In the genomic region with DNA sequence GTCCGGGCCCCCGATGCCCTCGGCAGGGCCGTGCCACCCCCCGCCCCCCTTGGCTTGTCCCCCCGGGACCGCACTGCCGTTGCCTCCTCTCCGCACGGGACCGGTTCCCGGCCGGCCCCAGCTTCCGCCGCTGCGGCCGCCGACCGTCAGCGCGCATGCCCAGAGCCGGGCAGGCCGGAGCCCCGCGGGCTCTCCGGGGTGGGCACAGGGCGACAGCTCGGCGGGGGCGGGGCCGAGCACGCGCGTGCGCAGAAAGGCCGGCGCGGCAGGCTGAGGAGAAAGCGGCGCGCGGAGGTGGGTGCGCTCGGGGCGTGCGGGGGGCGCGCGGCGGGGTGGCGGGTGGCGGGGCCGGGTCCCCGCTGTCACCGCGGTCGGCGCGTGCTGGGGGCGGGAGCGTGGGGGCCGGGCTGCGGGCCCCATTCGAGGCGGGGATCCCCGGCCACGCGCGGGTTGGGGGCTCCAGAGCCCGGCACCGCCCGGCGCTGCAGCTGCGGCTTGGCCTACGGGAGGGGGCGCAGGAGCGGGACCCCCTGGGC, we compare ENCODE assay signal across 8 cellular contexts. TPM values are rescaled to one million over a fixed set of nuclear protein-coding genes. Genes with fewer than 3 reads are reported as not detected.
DNase-seq lines count a peak whose midpoint lies in the region; ATAC-seq and TF ChIP-seq lines count a peak whose summit lies in the region.

A gene (plus strand): TSS at position 251 of the 536 bp plus-strand sequence. CDS start 21,022 bp downstream, outside the sequence.

- peak within 1 kb of the TSS; percentile 17 for H3K27ac ChIP-seq in temporal lobe (ENCODE audit: low read depth, low read length)

- DNase-seq in DMS 273 treated with DMSO at 0.1 percent for 48 hours (lab: John Stamatoyannopoulos, UW): peak; percentile 33
- DNase-seq in LNCaP clone FGC (ENCODE audit: low read depth): no peak
- peak; percentile 61 for DNase-seq in SW480 (ENCODE audit: low spot score)
- peak; percentile 93 for DNase-seq in activated naive CD8-positive, alpha-beta T cell treated with anti-CD3 and anti-CD28 coated beads, Interleukin-2, amount 10 ng/mL, durations not matched to agents 7 days and 5 days
- peak; percentile 46 to 94 (median 88) for DNase-seq in head of caudate nucleus
- peak; percentile 98 for DNase-seq in osteocyte (ENCODE audit: extremely low spot score, unreplicated experiment)

- H3K4me1 Mint-ChIP-seq in activated naive CD8-positive, alpha-beta T cell treated with anti-CD3 and anti-CD28 coated beads, Interleukin-2, amount 10 ng/mL, durations not matched to agents 7 days and 5 days: peaks cover 9% of the 10 kb centered on the region
- peaks cover 34% of the 10 kb centered on the region for H3K4me1 Mint-ChIP-seq in osteocyte (ENCODE audit: unreplicated experiment)

- intact Hi-C loops in head of caudate nucleus (cut with DNase I): loop anchor here (10.0 kb wide), 1 partner anchor 50 kb away; a partner anchor contains a TSS

- peak; percentile 51 for ATAC-seq in GM21529 (IDR thresholded peaks at IDR 0.05; ENCODE audit: unreplicated experiment)
- ATAC-seq in activated naive CD8-positive, alpha-beta T cell treated with anti-CD3 and anti-CD28 coated beads, Interleukin-2, amount 10 ng/mL, durations not matched to agents 7 days and 5 days (ENCODE audit: low read depth): peak; percentile 72

- H3K4me3 Mint-ChIP-seq in activated naive CD8-positive, alpha-beta T cell treated with anti-CD3 and anti-CD28 coated beads, Interleukin-2, amount 10 ng/mL, durations not matched to agents 7 days and 5 days: peak within 1 kb of the TSS; percentile 71
- H3K4me3 Mint-ChIP-seq in osteocyte (ENCODE audit: unreplicated experiment): peak within 1 kb of the TSS; percentile 76

- H3K36me3 Mint-ChIP-seq in activated naive CD8-positive, alpha-beta T cell treated with anti-CD3 and anti-CD28 coated beads, Interleukin-2, amount 10 ng/mL, durations not matched to agents 7 days and 5 days: no peaks in the 10 kb centered on the region
- no peaks in the 10 kb centered on the region for H3K36me3 Mint-ChIP-seq in osteocyte (ENCODE audit: unreplicated experiment)

- no peaks in the 10 kb centered on the region for H3K9me3 Mint-ChIP-seq in activated naive CD8-positive, alpha-beta T cell treated with anti-CD3 and anti-CD28 coated beads, Interleukin-2, amount 10 ng/mL, durations not matched to agents 7 days and 5 days
- no peaks in the 10 kb centered on the region for H3K9me3 Mint-ChIP-seq in osteocyte (ENCODE audit: unreplicated experiment)

- POLR2A ChIA-PET in activated naive CD8-positive, alpha-beta T cell treated with anti-CD3 and anti-CD28 coated beads, Interleukin-2, amount 10 ng/mL, durations not matched to agents 7 days and 5 days (lab: Charles Lee): interaction anchor here (0.6 to 1.9 kb wide), 10 partner anchors 10 to 692 kb away, joined by 3 to 14 read pairs (median 3); a partner anchor contains a TSS

- H3K4me3 ChIP-seq in LNCaP clone FGC (ENCODE audit: low read depth, low read length): peak within 1 kb of the TSS; percentile 79

- TF ChIP-seq CTCF in LNCaP clone FGC (IDR thresholded peaks at IDR 0.05; ENCODE audit: control insufficient read depth, extremely low read depth, insufficient read depth) (no peak), osteocyte (IDR thresholded peaks at IDR 0.05) (no peak)

- H3K27me3 Mint-ChIP-seq in activated naive CD8-positive, alpha-beta T cell treated with anti-CD3 and anti-CD28 coated beads, Interleukin-2, amount 10 ng/mL, durations not matched to agents 7 days and 5 days: peaks cover 18% of the 10 kb centered on the region
- H3K27me3 Mint-ChIP-seq in osteocyte (ENCODE audit: unreplicated experiment): no peaks in the 10 kb centered on the region

- peak within 1 kb of the TSS; percentile 45 for H3K27ac Mint-ChIP-seq in activated naive CD8-positive, alpha-beta T cell treated with anti-CD3 and anti-CD28 coated beads, Interleukin-2, amount 10 ng/mL, durations not matched to agents 7 days and 5 days
- H3K27ac Mint-ChIP-seq in osteocyte (ENCODE audit: unreplicated experiment): peak within 1 kb of the TSS; percentile 64

RNA-seq across cellular contexts. Expression of the gene that starts here (rescaled TPM):
- total RNA-seq in activated naive CD8-positive, alpha-beta T cell treated with anti-CD3 and anti-CD28 coated beads, Interleukin-2, amount 10 ng/mL, durations not matched to agents 7 days and 5 days: 10 to 100 TPM; 16.5 to 17.9 TPM
- total RNA-seq in osteocyte (15.4 and 17.4 TPM in 2 replicates), temporal lobe (22.1 TPM)
